ENCODE assay signal across 1 cellular context in genomic region chr17:7177210-7177953, GRCh38.
TF ChIP-seq lines count a peak whose summit lies in the region.

No MANE protein-coding gene starts in this region.

TF ChIP-seq in HepG2, 621 proteins besides CTCF, POLR2A, EP300 and RAD21 (continued from another document and continues in another):
- no peak for TF ChIP-seq ZHX2 (IDR thresholded peaks at IDR 0.05; ENCODE audit: low read depth)
- TF ChIP-seq ZHX2 (CRISPR knock-in tag; IDR thresholded peaks at IDR 0.05; ENCODE audit: borderline replicate concordance) = no peak
- no peak for TF ChIP-seq ZNF431 (CRISPR knock-in tag; IDR thresholded peaks at IDR 0.05; ENCODE audit: borderline replicate concordance, low read depth)
- no peak for TF ChIP-seq PLRG1 (conservative IDR thresholded peaks at IDR 0.05)
- no peak for TF ChIP-seq ZNF235 (CRISPR knock-in tag; IDR thresholded peaks at IDR 0.05; ENCODE audit: borderline replicate concordance)
- no peak for TF ChIP-seq ZFP37 (CRISPR knock-in tag; IDR thresholded peaks at IDR 0.05; ENCODE audit: borderline replicate concordance)
- no peak for TF ChIP-seq MBNL3 (CRISPR knock-in tag; conservative IDR thresholded peaks at IDR 0.05)
- no peak for TF ChIP-seq ZNF329 (CRISPR knock-in tag; IDR thresholded peaks at IDR 0.05; ENCODE audit: low read depth)
- TF ChIP-seq ZZZ3 (CRISPR knock-in tag; IDR thresholded peaks at IDR 0.05; ENCODE audit: borderline replicate concordance) = 0 out of 2 replicates have a peak, but pooled peaks have one; percentile 34
- peak; percentile 22 for TF ChIP-seq RBM39 (IDR thresholded peaks at IDR 0.05; ENCODE audit: low read depth, low read length, poor library complexity, severe bottlenecking)
- no peak for TF ChIP-seq NCOR1 (IDR thresholded peaks at IDR 0.05; ENCODE audit: borderline replicate concordance, low read length)
- no peak for TF ChIP-seq ZNF260 (CRISPR knock-in tag; IDR thresholded peaks at IDR 0.05; ENCODE audit: borderline replicate concordance, low read depth)
- TF ChIP-seq DNMT3B (CRISPR knock-in tag; conservative IDR thresholded peaks at IDR 0.05) = no peak
- no peak for TF ChIP-seq ZSCAN21 (CRISPR knock-in tag; IDR thresholded peaks at IDR 0.05; ENCODE audit: borderline replicate concordance)
- no peak for TF ChIP-seq ZNF20 (CRISPR knock-in tag; IDR thresholded peaks at IDR 0.05)
- no peak for TF ChIP-seq CAMTA2 (CRISPR knock-in tag; IDR thresholded peaks at IDR 0.05; ENCODE audit: borderline replicate concordance)
- TF ChIP-seq TFDP2 (CRISPR knock-in tag; IDR thresholded peaks at IDR 0.05) = no peak
- peak; percentile 13; the same call in 1 of the 2 replicates for TF ChIP-seq TARDBP (CRISPR knock-in tag; IDR thresholded peaks at IDR 0.05)
- TF ChIP-seq ZNF83 (CRISPR knock-in tag; IDR thresholded peaks at IDR 0.05; ENCODE audit: borderline replicate concordance) = no peak; the same call in 1 of the 2 replicates
- no peak for TF ChIP-seq ZNF800 (CRISPR knock-in tag; IDR thresholded peaks at IDR 0.05)
- 0 out of 2 replicates have a peak, but pooled peaks have one; percentile 50 for TF ChIP-seq ZNF580 (CRISPR knock-in tag; IDR thresholded peaks at IDR 0.05; ENCODE audit: borderline replicate concordance, low read depth)
- TF ChIP-seq ZNF441 (CRISPR knock-in tag; IDR thresholded peaks at IDR 0.05; ENCODE audit: borderline replicate concordance) = no peak; the same call in 1 of the 2 replicates
- no peak for TF ChIP-seq REXO4 (CRISPR knock-in tag; IDR thresholded peaks at IDR 0.05; ENCODE audit: borderline replicate concordance)
- 0 out of 2 replicates have a peak, but pooled peaks have one; percentile 25 for TF ChIP-seq ZNF574 (CRISPR knock-in tag; IDR thresholded peaks at IDR 0.05)
- no peak for TF ChIP-seq MNT (IDR thresholded peaks at IDR 0.05)
- TF ChIP-seq ATF4 (CRISPR knock-in tag; IDR thresholded peaks at IDR 0.05) = no peak
- no peak for TF ChIP-seq ZFYVE20 (CRISPR knock-in tag; IDR thresholded peaks at IDR 0.05; ENCODE audit: borderline replicate concordance, low read depth)
- TF ChIP-seq BHLHE40 (IDR thresholded peaks at IDR 0.05; ENCODE audit: low read length) = no peak
- no peak for TF ChIP-seq NFKBIZ (CRISPR knock-in tag; IDR thresholded peaks at IDR 0.05)
- no peak for TF ChIP-seq HNRNPK (IDR thresholded peaks at IDR 0.05; ENCODE audit: low read depth, low read length, poor library complexity, severe bottlenecking)
- peak; percentile 5; the same call in 1 of the 2 replicates for TF ChIP-seq PITX1 (CRISPR knock-in tag; IDR thresholded peaks at IDR 0.05)
- no peak for TF ChIP-seq ZIK1 (CRISPR knock-in tag; IDR thresholded peaks at IDR 0.05; ENCODE audit: borderline replicate concordance, low read depth)
- no peak for TF ChIP-seq NR1H2 (CRISPR knock-in tag; IDR thresholded peaks at IDR 0.05; ENCODE audit: borderline replicate concordance, low read depth)
- TF ChIP-seq FOXA3 (CRISPR knock-in tag; IDR thresholded peaks at IDR 0.05) = 0 out of 2 replicates have a peak, but pooled peaks have one; percentile 10
- TF ChIP-seq RERE (CRISPR knock-in tag; IDR thresholded peaks at IDR 0.05; ENCODE audit: low read depth) = no peak
- 0 out of 2 replicates have a peak, but pooled peaks have one; percentile 27 for TF ChIP-seq GFI1 (CRISPR knock-in tag; IDR thresholded peaks at IDR 0.05; ENCODE audit: borderline replicate concordance)
- TF ChIP-seq NFRKB (IDR thresholded peaks at IDR 0.05) = no peak
- no peak for TF ChIP-seq HNRNPH1 (optimal IDR thresholded peaks at IDR 0.05; ENCODE audit: low read depth, low read length)
